Comparison of ENCODE assay signal across 1 cellular context in the genomic region with DNA sequence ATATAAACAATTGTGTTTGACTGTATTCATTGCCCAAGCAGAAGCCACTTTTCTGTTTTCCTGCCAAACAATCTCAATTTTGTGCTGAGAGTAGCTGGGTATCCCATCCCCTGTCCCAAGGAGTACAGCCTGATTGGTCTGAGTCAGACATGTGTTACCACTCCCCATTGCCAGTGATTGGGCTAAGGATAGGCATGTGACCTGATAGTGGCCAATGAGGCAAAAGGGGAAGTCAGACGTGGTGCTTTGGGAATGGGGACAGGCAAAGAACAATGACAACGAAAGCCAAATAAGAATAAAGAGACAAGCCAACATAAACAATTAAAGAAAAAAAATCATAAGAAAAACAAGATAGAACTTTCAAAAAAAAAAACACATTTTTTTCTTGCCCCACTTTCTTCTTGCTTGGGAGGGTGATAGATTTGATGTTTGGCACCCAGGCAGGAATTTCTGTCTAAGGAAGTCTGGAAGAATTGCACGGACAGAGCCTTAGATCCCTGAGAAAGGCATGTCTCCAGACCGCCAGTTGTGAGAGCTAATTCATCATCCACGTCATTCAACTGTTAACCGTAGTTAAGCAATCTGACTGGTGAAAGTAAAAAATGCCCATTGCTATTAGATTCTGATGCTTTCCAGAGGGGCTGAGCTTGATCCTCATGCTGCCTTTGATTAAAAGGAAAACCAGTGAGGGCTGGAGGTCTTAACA.
TF ChIP-seq lines count a peak whose summit lies in the region.

No MANE protein-coding gene starts in this region.

TF ChIP-seq in GM23338, 12 proteins besides CTCF, POLR2A, EP300 and RAD21 (continued from another document):
- TF ChIP-seq ZNF462 (CRISPR knock-in tag; IDR thresholded peaks at IDR 0.05) (no peak), EZH2 (IDR thresholded peaks at IDR 0.05; ENCODE audit: low read depth, unreplicated experiment) (no peak), ETS1 (IDR thresholded peaks at IDR 0.05) (no peak), CREB1 (CRISPR knock-in tag; IDR thresholded peaks at IDR 0.05; ENCODE audit: low read depth) (no peak), NANOG (IDR thresholded peaks at IDR 0.05; ENCODE audit: borderline replicate concordance) (no peak), JUNB (IDR thresholded peaks at IDR 0.05; ENCODE audit: unreplicated experiment) (no peak), STAT1 (IDR thresholded peaks at IDR 0.05; ENCODE audit: unreplicated experiment) (no peak)
